ENCODE assay signal across 1 cellular context in the genomic region with DNA sequence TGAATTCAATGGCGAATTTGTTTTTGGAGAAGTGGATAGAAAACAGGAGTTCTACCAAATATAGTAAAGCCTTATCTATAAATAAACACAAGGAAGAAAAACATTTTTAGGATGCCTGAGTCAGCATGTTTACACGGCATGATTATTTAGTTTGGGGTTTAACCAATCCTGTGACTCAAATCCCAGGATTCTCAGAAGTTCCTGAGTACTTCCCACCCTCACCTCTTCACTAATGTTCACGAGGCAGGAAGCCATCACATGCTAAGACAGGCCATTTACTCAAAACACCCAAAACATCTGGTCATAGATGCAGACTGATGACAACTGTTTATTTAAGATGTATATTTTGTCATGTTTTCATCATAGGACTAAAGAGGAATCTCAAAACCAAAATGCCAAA.
TF ChIP-seq lines count a peak whose summit lies in the region.

No MANE protein-coding gene starts in this region.

TF ChIP-seq in endothelial cell of umbilical vein, 7 proteins besides CTCF, POLR2A, EP300 and RAD21:
- TF ChIP-seq EZH2 (IDR thresholded peaks at IDR 0.05; ENCODE audit: borderline replicate concordance, low read depth, low read length, severe bottlenecking) = no peak
- no peak for TF ChIP-seq MYC (IDR thresholded peaks at IDR 0.05; ENCODE audit: low read depth, low read length)
- TF ChIP-seq, protein P1, sequence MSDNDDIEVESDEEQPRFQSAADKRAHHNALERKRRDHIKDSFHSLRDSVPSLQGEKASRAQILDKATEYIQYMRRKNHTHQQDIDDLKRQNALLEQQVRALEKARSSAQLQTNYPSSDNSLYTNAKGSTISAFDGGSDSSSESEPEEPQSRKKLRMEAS (IDR thresholded peaks at IDR 0.05; ENCODE audit: insufficient read depth, insufficient read length) = no peak
- TF ChIP-seq JUN (IDR thresholded peaks at IDR 0.05; ENCODE audit: borderline replicate concordance, insufficient read depth, insufficient read length, low read depth) = peak; percentile 13
- TF ChIP-seq FOS (IDR thresholded peaks at IDR 0.05; ENCODE audit: borderline replicate concordance, insufficient read depth, low read length) = peak; percentile 43
- peak; percentile 50 for TF ChIP-seq GATA2 (IDR thresholded peaks at IDR 0.05; ENCODE audit: insufficient read depth, insufficient read length, low read depth, low read length)
- peak; percentile 43 for TF ChIP-seq POLR2AphosphoS5 (IDR thresholded peaks at IDR 0.05; ENCODE audit: insufficient read depth, low read depth, low read length)
TF ChIP-seq in endothelial cell of umbilical vein: peak in this region for 4.
